ENCODE assay signal across 15 cellular contexts in genomic region chr22:49251371-49251770, GRCh38.
DNase-seq lines count a peak whose midpoint lies in the region; ATAC-seq and TF ChIP-seq lines count a peak whose summit lies in the region.
"Had no signal": no experiment of that assay in that cellular context is flagged by ENCODE, and none has a peak within 500 bp of the region (broad histone marks: within the 10 kb centered on the region; RNA-seq: fewer than 3 reads in every experiment).

No MANE protein-coding gene starts in this region.

- no peak overlapping the region for H2BK5ac ChIP-seq in neuronal stem cell (ENCODE audit: low read length)

- H4K91ac ChIP-seq in neuronal stem cell (ENCODE audit: low read depth, low read length, poor library complexity), result no peak overlapping the region

- intact Hi-C loops in cardiac septum (cut with DNase I), result no loop called here
- intact Hi-C loops in right cardiac atrium (cut with DNase I), result loop anchor here in 1 of 4 donors (10.0 kb wide), 1 partner anchor 57 kb away; no protein-coding TSS in a partner anchor

- H3K9ac ChIP-seq in neuronal stem cell (ENCODE audit: low read depth, low read length, poor library complexity), result no peak overlapping the region

- no peak for TF ChIP-seq CTCF in coronary artery (IDR thresholded peaks at IDR 0.05)

- no peaks in the 10 kb centered on the region for H3K79me1 ChIP-seq in neuronal stem cell (ENCODE audit: low read depth, low read length)

- H3K9me3 ChIP-seq in right cardiac atrium (ENCODE audit: control insufficient read depth, low read length) (no peaks in the 10 kb centered on the region), neuronal stem cell (replicated peaks in 1 of 2; ENCODE audit: control insufficient read depth in 2 of 2, insufficient read depth in 1 of 2, low read depth in 1 of 2, low read length in 2 of 2) (peaks cover 0 to 1% of the 10 kb centered on the region in 2 donors)
- H3K9me3 ChIP-seq: A549, BE2C had no signal

- H3K14ac ChIP-seq in neuronal stem cell (ENCODE audit: low read length), result no peak overlapping the region

- no peak overlapping the region for H2BK15ac ChIP-seq in neuronal stem cell (ENCODE audit: low read length)

- H3K27ac ChIP-seq in right cardiac atrium (ENCODE audit: low read length) (no peak overlapping the region), coronary artery (no peak overlapping the region), neuronal stem cell (replicated peaks; ENCODE audit: low read length) (no peak overlapping the region)
- H3K27ac ChIP-seq: A549, C4-2B had no signal

- H2BK12ac ChIP-seq in neuronal stem cell (ENCODE audit: low read length), result no peak overlapping the region

- peak overlapping the region; percentile 8 for H3K18ac ChIP-seq in neuronal stem cell (ENCODE audit: low read length)

- no peaks in the 10 kb centered on the region for H3K36me3 ChIP-seq in neuronal stem cell (replicated peaks in 1 of 2; ENCODE audit: control insufficient read depth in 2 of 2, insufficient read depth in 2 of 2, low read length in 2 of 2)
- H3K36me3 ChIP-seq: BE2C had no signal

- H3K4me1 ChIP-seq in right cardiac atrium (ENCODE audit: control insufficient read depth, insufficient read depth, low read length) (no peaks in the 10 kb centered on the region), neuronal stem cell (ENCODE audit: control insufficient read depth in 2 of 2, insufficient read depth in 1 of 2, low read depth in 1 of 2, low read length in 2 of 2) (no peaks in the 10 kb centered on the region)
- H3K4me1 ChIP-seq: A549, BE2C had no signal

- DNase-seq in cardiac septum (ENCODE audit: low spot score), result peak; percentile 9
- DNase-seq in right cardiac atrium, result no peak
- DNase-seq in coronary artery (ENCODE audit: low spot score), result peak; percentile 47
- no peak for DNase-seq in neuronal stem cell (ENCODE audit: low spot score)
- DNase-seq in amygdala (lab: John Stamatoyannopoulos, UW), result no peak
- no peak for DNase-seq in DMS53 treated with DMSO at 0.1 percent for 48 hours (lab: John Stamatoyannopoulos, UW; ENCODE audit: unreplicated experiment)
- DNase-seq: BE2C; CD4-positive, alpha-beta memory T cell; DMS79 treated with DMSO at 0.1 percent for 48 hours; EL; HCEC 1CT; HFFc6 had no signal

- no peak overlapping the region for H2AFZ ChIP-seq in neuronal stem cell (ENCODE audit: low read length)

- H3K4me3 ChIP-seq in right cardiac atrium (ENCODE audit: low read length), result no peak overlapping the region
- H3K4me3 ChIP-seq in coronary artery, result no peak overlapping the region
- no peak overlapping the region for H3K4me3 ChIP-seq in neuronal stem cell (ENCODE audit: low read length in 2 of 2)
- H3K4me3 ChIP-seq: A549 had no signal

- WGBS in right cardiac atrium, result 62% methylated on average over 6 of the region's 6 CpGs
- WGBS in neuronal stem cell (ENCODE audit: extremely low coverage in 2 of 2, insufficient read length in 2 of 2, insufficient replicate concordance in 1 of 2), 2 donors, result no CpG with 5 or more reads among the region's 6 CpGs

- no peak overlapping the region for H4K8ac ChIP-seq in neuronal stem cell (ENCODE audit: low read depth, low read length)

- H3K4me2 ChIP-seq in neuronal stem cell (ENCODE audit: insufficient read depth, low read length, poor library complexity, severe bottlenecking), result no peak overlapping the region
- H3K4me2 ChIP-seq: A549 had no signal

- H3K27me3 ChIP-seq in right cardiac atrium (ENCODE audit: control insufficient read depth, insufficient read depth), result no peaks in the 10 kb centered on the region
- no peaks in the 10 kb centered on the region for H3K27me3 ChIP-seq in neuronal stem cell (ENCODE audit: control insufficient read depth in 3 of 3, insufficient read depth in 3 of 3, low read depth in 1 of 3, low read length in 3 of 3)
- H3K27me3 ChIP-seq: BE2C had no signal

- H2AK5ac ChIP-seq in neuronal stem cell (ENCODE audit: low read depth, low read length), result no peak overlapping the region

- H2BK120ac ChIP-seq in neuronal stem cell (ENCODE audit: low read depth, low read length), result no peak overlapping the region

- H3K23ac ChIP-seq in neuronal stem cell (ENCODE audit: low read depth, low read length, poor library complexity), result no peak overlapping the region

- H3K4ac ChIP-seq in neuronal stem cell (ENCODE audit: low read length), result no peak overlapping the region

- ATAC-seq in right cardiac atrium (no peak), GM19395 (IDR thresholded peaks at IDR 0.05; ENCODE audit: unreplicated experiment) (no peak)
- ATAC-seq: A549 had no signal

Comparison
In these comparisons a context has a peak if more than half of its experiments do, and no peak if none do; other contexts are left out.
1. DNase-seq: peak in cardiac septum (single experiment) and coronary artery (single experiment); none in right cardiac atrium (0 of 3), neuronal stem cell (single experiment), amygdala (0 of 56) and DMS53 treated with DMSO at 0.1 percent for 48 hours (single experiment).